Comparison of ENCODE assay signal across 30 cellular contexts in the genomic region with DNA sequence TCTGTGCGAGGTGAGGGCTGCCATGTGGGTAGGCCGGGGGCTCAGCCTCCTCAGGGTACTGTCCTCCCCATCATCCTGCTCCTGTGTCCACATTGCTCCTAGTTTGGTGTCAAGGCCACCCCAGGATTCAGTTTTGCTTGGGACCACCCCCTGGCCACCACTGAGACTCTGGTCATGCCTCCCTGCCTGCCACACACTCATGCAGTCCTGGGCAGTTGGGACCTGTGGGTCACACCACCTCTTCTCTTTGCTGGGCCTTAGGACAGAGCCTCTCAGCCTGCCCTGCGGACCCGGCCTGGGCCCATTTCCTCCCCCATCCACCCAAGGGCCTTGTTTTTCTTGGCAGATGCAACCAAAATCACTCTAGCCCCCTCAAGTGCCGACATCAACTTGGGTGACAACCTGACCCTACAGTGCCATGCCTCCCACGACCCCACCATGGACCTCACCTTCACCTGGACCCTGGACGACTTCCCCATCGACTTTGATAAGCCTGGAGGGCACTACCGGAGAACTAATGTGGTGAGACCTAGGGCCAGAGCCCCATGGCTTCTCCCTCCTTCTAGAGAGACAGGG. TPM values are rescaled to one million over a fixed set of nuclear protein-coding genes. Genes with fewer than 3 reads are reported as not detected.
DNase-seq lines count a peak whose midpoint lies in the region; ATAC-seq and TF ChIP-seq lines count a peak whose summit lies in the region.
"Had no signal": no experiment of that assay in that cellular context is flagged by ENCODE, and none has a peak within 500 bp of the region (broad histone marks: within the 10 kb centered on the region; RNA-seq: fewer than 3 reads in every experiment).

No MANE protein-coding gene starts in this region.

- no peak for TF ChIP-seq CTCF in neural crest cell (conservative IDR thresholded peaks at IDR 0.05)
- TF ChIP-seq CTCF in sigmoid colon (IDR thresholded peaks at IDR 0.05) = no peak

- peaks cover 11% of the 10 kb centered on the region for H3K4me1 Mint-ChIP-seq in neural crest cell
- H3K4me1 Mint-ChIP-seq in activated T-helper 17 cell treated with anti-CD3 and anti-CD28 coated beads, Interleukin-2, amount 50 U/mL, for 72 hours = no peaks in the 10 kb centered on the region

- 91 to 92% methylated on average over 9 of the region's 9 CpGs for WGBS in sigmoid colon, 2 donors

- no peak for TF ChIP-seq POLR2A in sigmoid colon (IDR thresholded peaks at IDR 0.05)

- no peak for TF ChIP-seq EP300 in sigmoid colon (IDR thresholded peaks at IDR 0.05)

- H3K27ac ChIP-seq in sigmoid colon = no peak overlapping the region
- H3K27ac ChIP-seq: A549; BLaER1 treated with 17β-estradiol and CSF1 and Interleukin-3, amounts not matched to agents 10 nM and 100 nM; SJCRH30 had no signal

- H3K36me3 ChIP-seq in sigmoid colon = no peaks in the 10 kb centered on the region
- H3K36me3 ChIP-seq: BLaER1 treated with 17β-estradiol and CSF1 and Interleukin-3, amounts not matched to agents 10 nM and 100 nM; SJCRH30 had no signal

- ATAC-seq in left ventricle myocardium superior (no peak), Right ventricle myocardium inferior (no peak)
- ATAC-seq in activated T-helper 17 cell treated with anti-CD3 and anti-CD28 coated beads, Interleukin-2, amount 50 U/mL, for 72 hours (replicated peaks) = no peak
- ATAC-seq: A549, HepG2, PC-3 had no signal

- no peaks in the 10 kb centered on the region for H3K27me3 ChIP-seq in sigmoid colon
- H3K27me3 ChIP-seq: BLaER1 treated with 17β-estradiol and CSF1 and Interleukin-3, amounts not matched to agents 10 nM and 100 nM had no signal

- peak overlapping the region; percentile 62 for H3K27ac Mint-ChIP-seq in neural crest cell (ENCODE audit: unreplicated experiment)
- H3K27ac Mint-ChIP-seq in activated T-helper 17 cell treated with anti-CD3 and anti-CD28 coated beads, Interleukin-2, amount 50 U/mL, for 72 hours = no peak overlapping the region
- H3K27ac Mint-ChIP-seq: CD4-positive, alpha-beta T cell; HFFc6 had no signal

- intact Hi-C loops in left ventricle myocardium superior (cut with micrococcal nuclease) (loop anchor here (10.0 kb wide), 1 partner anchor 80 kb away; no protein-coding TSS in a partner anchor), Right ventricle myocardium inferior (cut with DNase I) (loop anchor here (5.0 kb wide), 2 partner anchors 187 to 258 kb away; no protein-coding TSS in a partner anchor), sigmoid colon (cut with DNase I) (no loop called here)

- peaks cover 0 to 16% (median 9%) of the 10 kb centered on the region in 4 donors for H3K4me1 ChIP-seq in sigmoid colon
- H3K4me1 ChIP-seq: A549 had no signal

- H3K4me3 ChIP-seq in sigmoid colon = no peak overlapping the region
- H3K4me3 ChIP-seq: A549; BLaER1 treated with 17β-estradiol and CSF1 and Interleukin-3, amounts not matched to agents 10 nM and 100 nM; SJCRH30 had no signal

- no peaks in the 10 kb centered on the region for H3K27me3 Mint-ChIP-seq in neural crest cell (ENCODE audit: low read depth)
- H3K27me3 Mint-ChIP-seq in activated T-helper 17 cell treated with anti-CD3 and anti-CD28 coated beads, Interleukin-2, amount 50 U/mL, for 72 hours = no peaks in the 10 kb centered on the region
- H3K27me3 Mint-ChIP-seq: CD4-positive, alpha-beta T cell had no signal

- H3K9me3 ChIP-seq in sigmoid colon = no peaks in the 10 kb centered on the region
- H3K9me3 ChIP-seq: A549; BLaER1 treated with 17β-estradiol and CSF1 and Interleukin-3, amounts not matched to agents 10 nM and 100 nM; SJCRH30 had no signal

- H3K36me3 Mint-ChIP-seq in neural crest cell (ENCODE audit: low read depth) = no peaks in the 10 kb centered on the region
- H3K36me3 Mint-ChIP-seq in activated T-helper 17 cell treated with anti-CD3 and anti-CD28 coated beads, Interleukin-2, amount 50 U/mL, for 72 hours (ENCODE audit: low read depth) = no peaks in the 10 kb centered on the region

- no peak overlapping the region for H3K4me3 Mint-ChIP-seq in neural crest cell
- H3K4me3 Mint-ChIP-seq in activated T-helper 17 cell treated with anti-CD3 and anti-CD28 coated beads, Interleukin-2, amount 50 U/mL, for 72 hours = no peak overlapping the region
- H3K4me3 Mint-ChIP-seq: CD4-positive, alpha-beta T cell; H9; HFFc6 had no signal

- peak; percentile 13 for DNase-seq in left ventricle myocardium superior
- DNase-seq in Right ventricle myocardium inferior (ENCODE audit: missing footprints) = no peak
- no peak for DNase-seq in neural crest cell (ENCODE audit: low read depth, low spot score)
- peak; percentile 61 for DNase-seq in sigmoid colon
- DNase-seq in DMS 273 treated with DMSO at 0.1 percent for 48 hours (lab: John Stamatoyannopoulos, UW) = no peak
- DNase-seq in NCI-H2227 treated with DMSO at 0.1 percent for 48 hours (lab: John Stamatoyannopoulos, UW) = no peak
- DNase-seq: AML-193; H9; HFFc6; Karpas-422; NCI-H1092 treated with DMSO at 0.1 percent for 48 hours; NCI-H1436; NCI-H187; NCI-H2081 treated with DMSO at 0.1 percent for 48 hours; NCI-H2171; NCI-H345; NCI-H524; NCI-H82; NK-92 treated with Interleukin-12 subunit alpha and Interleukin-12 subunit beta, amount 100 ng/mL, for 24 hours; PC-3; SJCRH30 had no signal

- no peaks in the 10 kb centered on the region for H3K9me3 Mint-ChIP-seq in neural crest cell
- H3K9me3 Mint-ChIP-seq in activated T-helper 17 cell treated with anti-CD3 and anti-CD28 coated beads, Interleukin-2, amount 50 U/mL, for 72 hours = no peaks in the 10 kb centered on the region
- H3K9me3 Mint-ChIP-seq: CD4-positive, alpha-beta T cell; H9; HFFc6 had no signal

RNA-seq across cellular contexts. Expression of gene TMEM81, which starts 19.4 kb away (rescaled TPM):
- 3.7 TPM for total RNA-seq in left ventricle myocardium superior
- 2.5 TPM for total RNA-seq in Right ventricle myocardium inferior
- total RNA-seq in neural crest cell = 5.4 and 6.7 TPM in 2 replicates
- total RNA-seq in sigmoid colon = 1 to 10 TPM; 2.1 to 3.6 (median 2.7) TPM
- 1 to 10 TPM in 1 of 3 donors, under 1 TPM in 1, not detected in 1; 0.92 to 1.8 TPM for polyA plus RNA-seq in sigmoid colon
- 1 to 10 TPM; 3.1 to 3.9 TPM for total RNA-seq in activated T-helper 17 cell treated with anti-CD3 and anti-CD28 coated beads, Interleukin-2, amount 50 U/mL, for 72 hours

RNA-seq across cellular contexts. Expression of gene CNTN2, which starts 21.8 kb away (rescaled TPM):
- total RNA-seq in left ventricle myocardium superior (0.64 TPM), Right ventricle myocardium inferior (0.51 TPM), neural crest cell (24.9 and 26.3 TPM in 2 replicates), sigmoid colon (1 to 10 TPM; 1.8 to 4.4 (median 3.4) TPM)
- 1 to 10 TPM in 1 of 3 donors, under 1 TPM in 1, not detected in 1; 0.46 to 1.5 TPM for polyA plus RNA-seq in sigmoid colon
- not detected for total RNA-seq in activated T-helper 17 cell treated with anti-CD3 and anti-CD28 coated beads, Interleukin-2, amount 50 U/mL, for 72 hours
- total RNA-seq: CD4-positive, alpha-beta T cell; Daoy; G401; HepG2; HFFc6; HT1080; M059J had no signal
- polyA plus RNA-seq: A549, HepG2 had no signal

RNA-seq across cellular contexts. Expression of gene RBBP5, which starts 56.9 kb away (rescaled TPM):
- total RNA-seq in left ventricle myocardium superior (10.9 TPM), Right ventricle myocardium inferior (10.0 TPM), neural crest cell (22.8 and 24.1 TPM in 2 replicates), sigmoid colon (10 to 100 TPM; 12.2 to 36.5 (median 13.9) TPM)
- 1 to 10 TPM; 6.6 to 8.1 (median 7.8) TPM for polyA plus RNA-seq in sigmoid colon
- 10 to 100 TPM; 14.6 to 23.5 TPM for total RNA-seq in activated T-helper 17 cell treated with anti-CD3 and anti-CD28 coated beads, Interleukin-2, amount 50 U/mL, for 72 hours

Comparison
In these comparisons a context has a peak if more than half of its experiments do, and no peak if none do; other contexts are left out.
1. DNase-seq: peak in left ventricle myocardium superior (single experiment) and sigmoid colon (single experiment); none in Right ventricle myocardium inferior (single experiment), neural crest cell (single experiment), DMS 273 treated with DMSO at 0.1 percent for 48 hours (single experiment) and NCI-H2227 treated with DMSO at 0.1 percent for 48 hours (single experiment).